1 cellular context compared by ENCODE assay signal in the genomic region with DNA sequence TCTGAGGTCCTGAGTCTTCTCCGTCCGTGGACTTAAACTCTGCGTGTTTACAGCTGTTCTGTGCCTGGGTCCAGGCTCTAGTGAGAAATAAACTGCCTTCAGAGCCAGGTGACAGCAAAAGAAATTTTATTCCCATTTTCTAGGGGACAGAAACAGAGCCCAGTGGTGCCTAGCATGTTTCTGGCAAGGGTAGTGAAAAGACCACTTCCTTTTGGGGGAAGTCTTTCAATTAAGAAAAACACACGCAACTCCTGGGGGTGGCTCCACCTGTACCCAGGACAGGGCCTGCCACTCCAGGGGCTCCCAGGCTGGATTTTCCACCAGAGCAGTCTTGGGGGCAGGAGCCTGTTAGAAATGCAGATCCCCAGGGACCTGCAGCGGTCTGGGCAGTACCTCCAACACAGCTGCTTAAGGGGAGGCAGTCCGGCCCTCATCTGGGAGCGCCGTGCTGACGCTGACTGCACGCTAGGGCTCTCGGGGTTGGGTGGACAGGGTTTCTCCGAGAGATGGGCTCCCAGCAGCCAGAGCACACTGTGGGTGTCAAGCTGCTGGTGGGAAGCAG.
A peak's percentile ranks its signal among the peaks of the same experiment; 100 is the strongest.
TF ChIP-seq lines count a peak whose summit lies in the region.

No MANE protein-coding gene starts in this region.

TF ChIP-seq in HepG2, 621 proteins besides CTCF, POLR2A, EP300 and RAD21 (continued from another document):
- TF ChIP-seq, protein P1, sequence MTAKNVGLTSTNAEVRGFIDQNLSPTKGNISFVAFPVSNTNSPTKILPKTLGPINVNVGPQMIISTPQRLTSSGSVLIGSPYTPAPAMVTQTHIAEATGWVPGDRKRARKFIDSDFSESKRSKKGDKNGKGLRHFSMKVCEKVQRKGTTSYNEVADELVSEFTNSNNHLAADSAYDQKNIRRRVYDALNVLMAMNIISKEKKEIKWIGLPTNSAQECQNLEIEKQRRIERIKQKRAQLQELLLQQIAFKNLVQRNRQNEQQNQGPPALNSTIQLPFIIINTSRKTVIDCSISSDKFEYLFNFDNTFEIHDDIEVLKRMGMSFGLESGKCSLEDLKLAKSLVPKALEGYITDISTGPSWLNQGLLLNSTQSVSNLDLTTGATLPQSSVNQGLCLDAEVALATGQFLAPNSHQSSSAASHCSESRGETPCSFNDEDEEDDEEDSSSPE (CRISPR knock-in tag; IDR thresholded peaks at IDR 0.05) = no peak
- TF ChIP-seq ZNF441 (CRISPR knock-in tag; IDR thresholded peaks at IDR 0.05; ENCODE audit: borderline replicate concordance) (peak; percentile 57; the same call in 1 of the 2 replicates), SAFB2 (CRISPR knock-in tag; IDR thresholded peaks at IDR 0.05; ENCODE audit: borderline replicate concordance, low read depth) (no peak), ZFP36L1 (CRISPR knock-in tag; IDR thresholded peaks at IDR 0.05) (no peak)
- TF ChIP-seq, protein P2, sequence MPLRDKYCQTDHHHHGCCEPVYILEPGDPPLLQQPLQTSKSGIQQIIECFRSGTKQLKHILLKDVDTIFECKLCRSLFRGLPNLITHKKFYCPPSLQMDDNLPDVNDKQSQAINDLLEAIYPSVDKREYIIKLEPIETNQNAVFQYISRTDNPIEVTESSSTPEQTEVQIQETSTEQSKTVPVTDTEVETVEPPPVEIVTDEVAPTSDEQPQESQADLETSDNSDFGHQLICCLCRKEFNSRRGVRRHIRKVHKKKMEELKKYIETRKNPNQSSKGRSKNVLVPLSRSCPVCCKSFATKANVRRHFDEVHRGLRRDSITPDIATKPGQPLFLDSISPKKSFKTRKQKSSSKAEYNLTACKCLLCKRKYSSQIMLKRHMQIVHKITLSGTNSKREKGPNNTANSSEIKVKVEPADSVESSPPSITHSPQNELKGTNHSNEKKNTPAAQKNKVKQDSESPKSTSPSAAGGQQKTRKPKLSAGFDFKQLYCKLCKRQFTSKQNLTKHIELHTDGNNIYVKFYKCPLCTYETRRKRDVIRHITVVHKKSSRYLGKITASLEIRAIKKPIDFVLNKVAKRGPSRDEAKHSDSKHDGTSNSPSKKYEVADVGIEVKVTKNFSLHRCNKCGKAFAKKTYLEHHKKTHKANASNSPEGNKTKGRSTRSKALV (CRISPR knock-in tag; IDR thresholded peaks at IDR 0.05) = no peak
